25 cellular contexts compared by ENCODE assay signal in genomic region chr7:134726581-134726980, GRCh38. TPM values are rescaled to one million over a fixed set of nuclear protein-coding genes. Genes with fewer than 3 reads are reported as not detected.
DNase-seq lines count a peak whose midpoint lies in the region; ATAC-seq, FAIRE-seq and TF ChIP-seq lines count a peak whose summit lies in the region.
"Had no signal": no experiment of that assay in that cellular context is flagged by ENCODE, and none has a peak within 500 bp of the region (broad histone marks: within the 10 kb centered on the region; RNA-seq: fewer than 3 reads in every experiment).

No MANE protein-coding gene starts in this region.

- no peaks in the 10 kb centered on the region for H3K9me3 Mint-ChIP-seq in HFFc6
- peaks cover 4% of the 10 kb centered on the region for H3K9me3 Mint-ChIP-seq in activated T-helper 1 cell treated with anti-CD3 and anti-CD28 coated beads, Interleukin-12 subunit alpha, Interleukin-12 subunit beta, Interleukin-2, Interleukin-4 antibody, amounts not matched to agents 30 ng/mL and 10 ng/mL and 1 ng/mL, durations not matched to agents 14 hours and 24 hours and 36 hours
- H3K9me3 Mint-ChIP-seq: activated CD4-positive, alpha-beta memory T cell treated with anti-CD3 and anti-CD28 coated beads, Interleukin-2, amount 10 ng/mL, durations not matched to agents 7 days and 5 days had no signal

- H3K36me3 Mint-ChIP-seq in HFFc6 (ENCODE audit: low read depth): no peaks in the 10 kb centered on the region; the same call in 1 of the 2 replicates
- H3K36me3 Mint-ChIP-seq in activated T-helper 1 cell treated with anti-CD3 and anti-CD28 coated beads, Interleukin-12 subunit alpha, Interleukin-12 subunit beta, Interleukin-2, Interleukin-4 antibody, amounts not matched to agents 30 ng/mL and 10 ng/mL and 1 ng/mL, durations not matched to agents 14 hours and 24 hours and 36 hours (ENCODE audit: low read depth): no peaks in the 10 kb centered on the region
- H3K36me3 Mint-ChIP-seq: CD4-positive, CD25-positive, alpha-beta regulatory T cell had no signal

- no peak for FAIRE-seq in pancreas (lab: Jason Lieb, UNC)
- FAIRE-seq: keratinocyte had no signal

- DNase-seq in HFFc6 (no peak), dorsolateral prefrontal cortex (peak in 2 of 10 donors; percentile 21 to 29), tibial artery (no peak), pancreas (no peak), NCI-H226 (no peak)
- no peak for DNase-seq in activated T-helper 1 cell treated with anti-CD3 and anti-CD28 coated beads, Interleukin-12 subunit alpha, Interleukin-12 subunit beta, Interleukin-2, Interleukin-4 antibody, amounts not matched to agents 30 ng/mL and 10 ng/mL and 1 ng/mL, durations not matched to agents 14 hours and 24 hours and 36 hours (ENCODE audit: low spot score)
- DNase-seq: activated CD4-positive, alpha-beta memory T cell treated with anti-CD3 and anti-CD28 coated beads, Interleukin-2, amount 10 ng/mL, durations not matched to agents 7 days and 5 days; activated CD4-positive, CD25-positive, alpha-beta regulatory T cell; activated naive CD4-positive, alpha-beta T cell treated with Interleukin-2 at 50 U/mL for 16 hours; activated T-cell treated with anti-CD3 and anti-CD28 coated beads, Interleukin-2, amount 50 U/mL, for 24 hours; amniotic stem cell; CD4-positive, CD25-positive, alpha-beta regulatory T cell; DMS153; lower lobe of right lung; MV-4-11; NCI-H1694; NCI-H748 treated with DMSO at 0.1 percent for 48 hours; stimulated activated CD4-positive, alpha-beta T cell treated with anti-CD3 and anti-CD28 coated beads, Interleukin-12 subunit alpha, Interleukin-12 subunit beta, amount 100 ng/mL, for 4 hours; stimulated activated CD4-positive, alpha-beta T cell treated with anti-CD3 and anti-CD28 coated beads, Interleukin-4, amount 100 ng/mL, for 4 hours; stimulated activated naive CD8-positive, alpha-beta T cell treated with anti-CD3 and anti-CD28 coated beads, Interleukin-15, amount 100 ng/mL, for 72 hours; T-helper 9 cell had no signal

- H3K27me3 Mint-ChIP-seq in HFFc6 (ENCODE audit: insufficient read depth): no peaks in the 10 kb centered on the region; the same call in 1 of the 2 replicates
- peaks cover 4% of the 10 kb centered on the region for H3K27me3 Mint-ChIP-seq in activated T-helper 1 cell treated with anti-CD3 and anti-CD28 coated beads, Interleukin-12 subunit alpha, Interleukin-12 subunit beta, Interleukin-2, Interleukin-4 antibody, amounts not matched to agents 30 ng/mL and 10 ng/mL and 1 ng/mL, durations not matched to agents 14 hours and 24 hours and 36 hours (ENCODE audit: insufficient read depth)
- H3K27me3 Mint-ChIP-seq: activated CD4-positive, alpha-beta memory T cell treated with anti-CD3 and anti-CD28 coated beads, Interleukin-2, amount 10 ng/mL, durations not matched to agents 7 days and 5 days; activated T-cell treated with anti-CD3 and anti-CD28 coated beads, Interleukin-2, amount 50 U/mL, for 24 hours; stimulated activated naive CD8-positive, alpha-beta T cell treated with anti-CD3 and anti-CD28 coated beads, Interleukin-15, amount 100 ng/mL, for 72 hours had no signal

- H3K9me3 ChIP-seq in muscle layer of duodenum (ENCODE audit: control insufficient read depth in 1 of 2, low read length in 2 of 2): no peaks in the 10 kb centered on the region
- H3K9me3 ChIP-seq in tibial artery: no peaks in the 10 kb centered on the region
- H3K9me3 ChIP-seq in pancreas: no peaks in the 10 kb centered on the region
- H3K9me3 ChIP-seq: lower lobe of right lung had no signal

- H3K4me3 ChIP-seq in dorsolateral prefrontal cortex (no peak overlapping the region), muscle layer of duodenum (ENCODE audit: low read depth in 1 of 2, low read length in 2 of 2) (no peak overlapping the region), tibial artery (no peak overlapping the region), pancreas (no peak overlapping the region)
- H3K4me3 ChIP-seq: lower lobe of right lung had no signal

- no peak overlapping the region for H3K4me3 Mint-ChIP-seq in HFFc6
- no peak overlapping the region for H3K4me3 Mint-ChIP-seq in activated T-helper 1 cell treated with anti-CD3 and anti-CD28 coated beads, Interleukin-12 subunit alpha, Interleukin-12 subunit beta, Interleukin-2, Interleukin-4 antibody, amounts not matched to agents 30 ng/mL and 10 ng/mL and 1 ng/mL, durations not matched to agents 14 hours and 24 hours and 36 hours
- H3K4me3 Mint-ChIP-seq: activated CD4-positive, alpha-beta memory T cell treated with anti-CD3 and anti-CD28 coated beads, Interleukin-2, amount 10 ng/mL, durations not matched to agents 7 days and 5 days; activated T-cell treated with anti-CD3 and anti-CD28 coated beads, Interleukin-2, amount 50 U/mL, for 24 hours; CD4-positive, CD25-positive, alpha-beta regulatory T cell; stimulated activated naive CD8-positive, alpha-beta T cell treated with anti-CD3 and anti-CD28 coated beads, Interleukin-15, amount 100 ng/mL, for 72 hours had no signal

- intact Hi-C loops in dorsolateral prefrontal cortex (cut with DNase I) (no loop called here), tibial artery (cut with DNase I; ENCODE audit: low total_unique reads) (no loop called here), pancreas (cut with DNase I) (no loop called here)
- intact Hi-C loops in activated T-helper 1 cell treated with anti-CD3 and anti-CD28 coated beads, Interleukin-12 subunit alpha, Interleukin-12 subunit beta, Interleukin-2, Interleukin-4 antibody, amounts not matched to agents 30 ng/mL and 10 ng/mL and 1 ng/mL, durations not matched to agents 14 hours and 24 hours and 36 hours (cut with micrococcal nuclease): no loop called here

- H3K36me3 ChIP-seq in muscle layer of duodenum (ENCODE audit: control insufficient read depth in 1 of 2, insufficient read depth in 2 of 2, low read length in 2 of 2) (no peaks in the 10 kb centered on the region), tibial artery (no peaks in the 10 kb centered on the region), pancreas (no peaks in the 10 kb centered on the region)
- H3K36me3 ChIP-seq: lower lobe of right lung had no signal

- H3K4me1 Mint-ChIP-seq in HFFc6 (ENCODE audit: low read depth): peaks cover 91% of the 10 kb centered on the region
- H3K4me1 Mint-ChIP-seq in activated T-helper 1 cell treated with anti-CD3 and anti-CD28 coated beads, Interleukin-12 subunit alpha, Interleukin-12 subunit beta, Interleukin-2, Interleukin-4 antibody, amounts not matched to agents 30 ng/mL and 10 ng/mL and 1 ng/mL, durations not matched to agents 14 hours and 24 hours and 36 hours (ENCODE audit: low read depth): peaks cover 8% of the 10 kb centered on the region
- H3K4me1 Mint-ChIP-seq: CD4-positive, CD25-positive, alpha-beta regulatory T cell had no signal

- 67 to 73% methylated on average over 2 of the region's 2 CpGs for WGBS in pancreas, 2 donors

- H3K27ac ChIP-seq in dorsolateral prefrontal cortex (peak overlapping the region in 41 of 59 donors; percentile 0 to 87 (median 56)), muscle layer of duodenum (ENCODE audit: low read length) (peak overlapping the region; percentile 32), tibial artery (peak overlapping the region; percentile 78), pancreas (no peak overlapping the region)
- H3K27ac ChIP-seq: epithelial cell of prostate, lower lobe of right lung had no signal

- H3K27ac Mint-ChIP-seq in HFFc6: peak overlapping the region; percentile 77
- H3K27ac Mint-ChIP-seq in activated T-helper 1 cell treated with anti-CD3 and anti-CD28 coated beads, Interleukin-12 subunit alpha, Interleukin-12 subunit beta, Interleukin-2, Interleukin-4 antibody, amounts not matched to agents 30 ng/mL and 10 ng/mL and 1 ng/mL, durations not matched to agents 14 hours and 24 hours and 36 hours: no peak overlapping the region
- H3K27ac Mint-ChIP-seq: activated CD4-positive, alpha-beta memory T cell treated with anti-CD3 and anti-CD28 coated beads, Interleukin-2, amount 10 ng/mL, durations not matched to agents 7 days and 5 days; activated T-cell treated with anti-CD3 and anti-CD28 coated beads, Interleukin-2, amount 50 U/mL, for 24 hours; CD4-positive, CD25-positive, alpha-beta regulatory T cell; stimulated activated naive CD8-positive, alpha-beta T cell treated with anti-CD3 and anti-CD28 coated beads, Interleukin-15, amount 100 ng/mL, for 72 hours had no signal

- TF ChIP-seq CTCF in HFFc6 (IDR thresholded peaks at IDR 0.05): no peak
- TF ChIP-seq CTCF in dorsolateral prefrontal cortex (IDR thresholded peaks at IDR 0.05 in 54 of 56, conservative IDR thresholded peaks at IDR 0.05 in 2 of 56; ENCODE audit: low read depth in 1 of 56, partially characterized antibody in 56 of 56): no peak
- no peak for TF ChIP-seq CTCF in tibial artery (IDR thresholded peaks at IDR 0.05)
- TF ChIP-seq CTCF in pancreas (IDR thresholded peaks at IDR 0.05): no peak

- H3K4me1 ChIP-seq in muscle layer of duodenum (ENCODE audit: control insufficient read depth in 1 of 2, insufficient read depth in 2 of 2, low read length in 2 of 2): peaks cover 11 to 37% of the 10 kb centered on the region in 2 donors
- peaks cover 0 to 77% (median 38%) of the 10 kb centered on the region in 4 donors for H3K4me1 ChIP-seq in tibial artery
- no peaks in the 10 kb centered on the region for H3K4me1 ChIP-seq in pancreas

- no peaks in the 10 kb centered on the region for H3K27me3 ChIP-seq in dorsolateral prefrontal cortex
- no peaks in the 10 kb centered on the region for H3K27me3 ChIP-seq in muscle layer of duodenum (ENCODE audit: low read depth, low read length)
- H3K27me3 ChIP-seq in tibial artery: no peaks in the 10 kb centered on the region
- H3K27me3 ChIP-seq in pancreas: no peaks in the 10 kb centered on the region

- ATAC-seq in pancreas: no peak
- ATAC-seq: HCT116; lower lobe of right lung; stimulated activated naive CD8-positive, alpha-beta T cell treated with anti-CD3 and anti-CD28 coated beads, Interleukin-15, amount 100 ng/mL, for 72 hours had no signal

RNA-seq across cellular contexts. Expression of gene CALD1, which starts 52.9 kb away (rescaled TPM):
- total RNA-seq in HFFc6 (2021; fragmentation: NEBNext Ultra II Directional; extraction: Animal tissue kit (Norgen Biotek cat#: 25700)): 1,000 to 10,000 TPM; 1,066 to 1,726 (median 1,102) TPM
- total RNA-seq in dorsolateral prefrontal cortex: 100 to 1,000 TPM in 9 of 120 experiments, 10 to 100 TPM in 111; 35.2 to 155 (median 58.5) TPM
- total RNA-seq in pancreas: 10 to 100 TPM; 17.0 to 85.8 (median 27.3) TPM
- polyA plus RNA-seq in pancreas: 10 to 100 TPM; 35.1 to 35.3 TPM
- 2.3 and 3.3 TPM in 2 replicates for total RNA-seq in activated T-helper 1 cell treated with anti-CD3 and anti-CD28 coated beads, Interleukin-12 subunit alpha, Interleukin-12 subunit beta, Interleukin-2, Interleukin-4 antibody, amounts not matched to agents 30 ng/mL and 10 ng/mL and 1 ng/mL, durations not matched to agents 14 hours and 24 hours and 36 hours

Comparison
In these comparisons a context has a peak if more than half of its experiments do, and no peak if none do; other contexts are left out.
1. H3K27ac ChIP-seq: peak in dorsolateral prefrontal cortex (41 of 59), muscle layer of duodenum (single experiment) and tibial artery (2 of 2); none in pancreas (0 of 4).
2. RNA of gene CALD1, which starts 52.9 kb away (total RNA-seq): 1,066 to 1,726 TPM in HFFc6; 35.2 to 155 TPM in dorsolateral prefrontal cortex, 17.0 to 85.8 TPM in pancreas and 2.3 to 3.3 TPM in activated T-helper 1 cell treated with anti-CD3 and anti-CD28 coated beads, Interleukin-12 subunit alpha, Interleukin-12 subunit beta, Interleukin-2, Interleukin-4 antibody, amounts not matched to agents 30 ng/mL and 10 ng/mL and 1 ng/mL, durations not matched to agents 14 hours and 24 hours and 36 hours; every median in the first group is over 4 times any median in the second.